In genomic region chrY:8466813-8467212, GRCh38 we compare ENCODE assay signal across 8 cellular contexts.
"Had no signal": no experiment of that assay in that cellular context is flagged by ENCODE, and none has a peak within 500 bp of the region (broad histone marks: within the 10 kb centered on the region; RNA-seq: fewer than 3 reads in every experiment).

No MANE protein-coding gene starts in this region.

- DNase-seq: GM23248, GOT3, H7, H9, HCEC 1CT, HFFc6 had no signal

- H3K4me1 Mint-ChIP-seq: GM23338, H9 had no signal

- H3K4me3 Mint-ChIP-seq: GM23338, H9, HFFc6 had no signal

- H3K27ac Mint-ChIP-seq: GM23338, H9, HFFc6 had no signal

- ATAC-seq: GM23338, HCT116 had no signal

- H3K9me3 Mint-ChIP-seq: H9 had no signal
